Comparison of ENCODE assay signal across 6 cellular contexts in the genomic region with DNA sequence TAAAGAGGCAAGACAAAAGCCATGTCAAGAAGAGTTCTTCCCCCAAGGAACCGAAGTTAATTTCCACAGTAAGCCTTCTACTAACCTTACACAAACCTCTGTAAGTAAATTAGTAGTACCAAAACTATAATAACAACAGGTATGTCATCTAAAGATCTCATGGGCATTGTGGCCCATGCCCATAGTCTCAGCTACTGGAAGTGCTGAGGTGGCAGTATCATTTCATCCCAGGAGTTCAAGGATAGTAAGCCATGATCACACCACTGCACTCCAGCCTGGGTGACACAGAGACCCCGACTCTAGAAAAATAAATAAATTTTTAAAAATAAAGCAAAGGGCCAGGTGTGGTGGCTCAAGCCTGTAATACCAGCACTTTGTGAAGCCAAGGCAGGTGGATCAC.
"Had no signal": no experiment of that assay in that cellular context is flagged by ENCODE, and none has a peak within 500 bp of the region (broad histone marks: within the 10 kb centered on the region; RNA-seq: fewer than 3 reads in every experiment).

No MANE protein-coding gene starts in this region.

- H3K4me3 Mint-ChIP-seq: GM23338, H9, IgD-negative memory B cell had no signal

- H3K4me2 ChIP-seq: GM23338 had no signal

- H3K4me3 ChIP-seq: GM23338 had no signal

- DNase-seq: H9, HCEC 1CT, KG1 had no signal

- H3K27ac ChIP-seq: HL-60 had no signal

- H2AFZ ChIP-seq: GM23338 had no signal

- H3K27ac Mint-ChIP-seq: GM23338, H9, IgD-negative memory B cell had no signal

- ATAC-seq: GM23338 had no signal

- H3K27me3 Mint-ChIP-seq: IgD-negative memory B cell had no signal
